11 cellular contexts compared by ENCODE assay signal in genomic region chr1:231418741-231419107, GRCh38. TPM values are rescaled to one million over a fixed set of nuclear protein-coding genes. Genes with fewer than 3 reads are reported as not detected.
DNase-seq lines count a peak whose midpoint lies in the region; ATAC-seq and TF ChIP-seq lines count a peak whose summit lies in the region.
"Had no signal": no experiment of that assay in that cellular context is flagged by ENCODE, and none has a peak within 500 bp of the region (broad histone marks: within the 10 kb centered on the region; RNA-seq: fewer than 3 reads in every experiment).

No MANE protein-coding gene starts in this region.

- peaks cover 3% of the 10 kb centered on the region for H3K27me3 Mint-ChIP-seq in activated CD4-positive, alpha-beta T cell treated with anti-CD3 and anti-CD28 coated beads, Interleukin-2, amount 10 ng/mL, durations not matched to agents 24 days and 14 days
- no peaks in the 10 kb centered on the region for H3K27me3 Mint-ChIP-seq in activated naive CD8-positive, alpha-beta T cell treated with anti-CD3 and anti-CD28 coated beads for 36 hours

- H3K36me3 ChIP-seq in kidney epithelial cell (ENCODE audit: control insufficient read depth, insufficient read depth, low read length) (no peaks in the 10 kb centered on the region), subcutaneous abdominal adipose tissue (ENCODE audit: control insufficient read depth in 5 of 5, insufficient read depth in 5 of 5, low read length in 5 of 5) (no peaks in the 10 kb centered on the region)

- H3K4me1 Mint-ChIP-seq in activated CD4-positive, alpha-beta T cell treated with anti-CD3 and anti-CD28 coated beads, Interleukin-2, amount 10 ng/mL, durations not matched to agents 24 days and 14 days = peaks cover 61% of the 10 kb centered on the region
- peaks cover 45% of the 10 kb centered on the region for H3K4me1 Mint-ChIP-seq in activated naive CD8-positive, alpha-beta T cell treated with anti-CD3 and anti-CD28 coated beads for 36 hours

- intact Hi-C loops in activated CD4-positive, alpha-beta T cell treated with anti-CD3 and anti-CD28 coated beads, Interleukin-2, amount 10 ng/mL, durations not matched to agents 24 days and 14 days (cut with micrococcal nuclease) = no loop called here

- H3K9ac ChIP-seq in subcutaneous abdominal adipose tissue (ENCODE audit: low read length in 5 of 5) = peak overlapping the region in 2 of 5 donors; percentile 49 to 90

- H3K36me3 Mint-ChIP-seq in activated CD4-positive, alpha-beta T cell treated with anti-CD3 and anti-CD28 coated beads, Interleukin-2, amount 10 ng/mL, durations not matched to agents 24 days and 14 days (ENCODE audit: low read depth) = peaks cover 36% of the 10 kb centered on the region
- H3K36me3 Mint-ChIP-seq in activated naive CD8-positive, alpha-beta T cell treated with anti-CD3 and anti-CD28 coated beads for 36 hours = peaks cover 38% of the 10 kb centered on the region

- H3K27ac Mint-ChIP-seq in activated CD4-positive, alpha-beta T cell treated with anti-CD3 and anti-CD28 coated beads, Interleukin-2, amount 10 ng/mL, durations not matched to agents 24 days and 14 days = no peak overlapping the region
- no peak overlapping the region for H3K27ac Mint-ChIP-seq in activated naive CD8-positive, alpha-beta T cell treated with anti-CD3 and anti-CD28 coated beads for 36 hours

- H3K4me3 Mint-ChIP-seq in activated CD4-positive, alpha-beta T cell treated with anti-CD3 and anti-CD28 coated beads, Interleukin-2, amount 10 ng/mL, durations not matched to agents 24 days and 14 days = peak overlapping the region; percentile 98
- peak overlapping the region; percentile 88 for H3K4me3 Mint-ChIP-seq in activated naive CD8-positive, alpha-beta T cell treated with anti-CD3 and anti-CD28 coated beads for 36 hours

- DNase-seq in activated CD4-positive, alpha-beta T cell treated with anti-CD3 and anti-CD28 coated beads, Interleukin-2, amount 10 ng/mL, durations not matched to agents 24 days and 14 days = no peak
- no peak for DNase-seq in activated CD4-positive, alpha-beta T cell treated with anti-CD3 and anti-CD28 coated beads, Interleukin-2, amount 50 U/mL, for 4 hours
- no peak for DNase-seq in activated naive CD8-positive, alpha-beta T cell treated with anti-CD3 and anti-CD28 coated beads for 36 hours
- DNase-seq in kidney epithelial cell (ENCODE audit: low read depth) (no peak), superior temporal gyrus (ENCODE audit: extremely low spot score) (no peak), GM10266 (ENCODE audit: extremely low spot score) (no peak)
- DNase-seq: C1 segment of cervical spinal cord, SIG-M5 had no signal

- H3K27me3 ChIP-seq in kidney epithelial cell (ENCODE audit: control insufficient read depth, insufficient read depth, low read length) = no peaks in the 10 kb centered on the region
- no peaks in the 10 kb centered on the region for H3K27me3 ChIP-seq in subcutaneous abdominal adipose tissue (ENCODE audit: control insufficient read depth in 5 of 5, insufficient read depth in 4 of 5, low read length in 5 of 5)

- ATAC-seq in GM19395 (IDR thresholded peaks at IDR 0.05; ENCODE audit: unreplicated experiment) = no peak
- ATAC-seq: sciatic nerve had no signal

- no peaks in the 10 kb centered on the region for H3K9me3 ChIP-seq in subcutaneous abdominal adipose tissue (ENCODE audit: control insufficient read depth in 5 of 5, low read length in 5 of 5)

- H3K4me3 ChIP-seq in kidney epithelial cell (ENCODE audit: low read depth, low read length) (peak overlapping the region; percentile 91), subcutaneous abdominal adipose tissue (ENCODE audit: low read depth in 1 of 5, low read length in 5 of 5) (peak overlapping the region; percentile 16 to 98 (median 78))

- H3K9me3 Mint-ChIP-seq in activated CD4-positive, alpha-beta T cell treated with anti-CD3 and anti-CD28 coated beads, Interleukin-2, amount 10 ng/mL, durations not matched to agents 24 days and 14 days = no peaks in the 10 kb centered on the region
- H3K9me3 Mint-ChIP-seq in activated naive CD8-positive, alpha-beta T cell treated with anti-CD3 and anti-CD28 coated beads for 36 hours = no peaks in the 10 kb centered on the region

- H3K27ac ChIP-seq in subcutaneous abdominal adipose tissue (ENCODE audit: low read depth, low read length) = peak overlapping the region; percentile 79

- H3K4me1 ChIP-seq in subcutaneous abdominal adipose tissue (ENCODE audit: control insufficient read depth in 5 of 5, insufficient read depth in 5 of 5, low read length in 5 of 5) = peaks cover 9 to 67% (median 62%) of the 10 kb centered on the region in 5 donors

- TF ChIP-seq CTCF in kidney epithelial cell (IDR thresholded peaks at IDR 0.05; ENCODE audit: insufficient read depth, low read length, poor library complexity, severe bottlenecking) (no peak), GM10266 (IDR thresholded peaks at IDR 0.05; ENCODE audit: control insufficient read depth, insufficient read depth, low read depth, missing control alignments) (no peak)

RNA-seq across cellular contexts. Expression of gene EGLN1, which starts 3.4 kb away (rescaled TPM):
- total RNA-seq in activated CD4-positive, alpha-beta T cell treated with anti-CD3 and anti-CD28 coated beads, Interleukin-2, amount 10 ng/mL, durations not matched to agents 24 days and 14 days = 21.4 and 23.9 TPM in 2 replicates
- 10 to 100 TPM; 36.3 to 37.8 TPM for total RNA-seq in activated naive CD8-positive, alpha-beta T cell treated with anti-CD3 and anti-CD28 coated beads for 36 hours
- total RNA-seq in kidney epithelial cell = 23.6 and 29.2 TPM in 2 replicates
